ENCODE assay signal across 1 cellular context in genomic region chr9:92520837-92521236, GRCh38.
TF ChIP-seq lines count a peak whose summit lies in the region.

No MANE protein-coding gene starts in this region.

TF ChIP-seq in K562, 482 proteins besides CTCF, POLR2A, EP300 and RAD21 (continued from another document):
- TF ChIP-seq CUX1 (CRISPR knock-in tag; IDR thresholded peaks at IDR 0.05) (no peak), NR3C1 (CRISPR knock-in tag; IDR thresholded peaks at IDR 0.05) (no peak), MCM2 (IDR thresholded peaks at IDR 0.05; ENCODE audit: low read depth) (no peak), YY1 (IDR thresholded peaks at IDR 0.05; ENCODE audit: borderline replicate concordance in 1 of 3, control insufficient read depth in 1 of 3, extremely low read depth in 1 of 3, insufficient read depth in 3 of 3, insufficient read length in 1 of 3, insufficient replicate concordance in 2 of 3, low read depth in 1 of 3, low read length in 2 of 3) (no peak), ZNF212 (CRISPR knock-in tag; IDR thresholded peaks at IDR 0.05) (no peak), NCOR1 (IDR thresholded peaks at IDR 0.05) (0 out of 2 replicates have a peak, but pooled peaks have one; percentile 12), CTCFL (IDR thresholded peaks at IDR 0.05; ENCODE audit: borderline replicate concordance, insufficient read depth, low read depth, low read length, poor library complexity, severe bottlenecking) (no peak), ZMIZ1 (IDR thresholded peaks at IDR 0.05; ENCODE audit: low read depth in 2 of 2, low read length in 2 of 2) (no peak), ZNF274 (IDR thresholded peaks at IDR 0.05; ENCODE audit: borderline replicate concordance, low read depth, low read length) (no peak), KAT2B (IDR thresholded peaks at IDR 0.05; ENCODE audit: low read depth, low read length) (no peak), ETV6 (IDR thresholded peaks at IDR 0.05; ENCODE audit: borderline replicate concordance in 1 of 2, low read depth in 2 of 2, low read length in 1 of 2) (no peak), ETV6 (CRISPR knock-in tag; IDR thresholded peaks at IDR 0.05; ENCODE audit: borderline replicate concordance) (no peak), CSDE1 (IDR thresholded peaks at IDR 0.05) (no peak), POLR2AphosphoS2 (IDR thresholded peaks at IDR 0.05; ENCODE audit: low read length) (no peak)
TF ChIP-seq in K562: peak in this region for 7.
